ENCODE assay signal across 18 cellular contexts in the genomic region with DNA sequence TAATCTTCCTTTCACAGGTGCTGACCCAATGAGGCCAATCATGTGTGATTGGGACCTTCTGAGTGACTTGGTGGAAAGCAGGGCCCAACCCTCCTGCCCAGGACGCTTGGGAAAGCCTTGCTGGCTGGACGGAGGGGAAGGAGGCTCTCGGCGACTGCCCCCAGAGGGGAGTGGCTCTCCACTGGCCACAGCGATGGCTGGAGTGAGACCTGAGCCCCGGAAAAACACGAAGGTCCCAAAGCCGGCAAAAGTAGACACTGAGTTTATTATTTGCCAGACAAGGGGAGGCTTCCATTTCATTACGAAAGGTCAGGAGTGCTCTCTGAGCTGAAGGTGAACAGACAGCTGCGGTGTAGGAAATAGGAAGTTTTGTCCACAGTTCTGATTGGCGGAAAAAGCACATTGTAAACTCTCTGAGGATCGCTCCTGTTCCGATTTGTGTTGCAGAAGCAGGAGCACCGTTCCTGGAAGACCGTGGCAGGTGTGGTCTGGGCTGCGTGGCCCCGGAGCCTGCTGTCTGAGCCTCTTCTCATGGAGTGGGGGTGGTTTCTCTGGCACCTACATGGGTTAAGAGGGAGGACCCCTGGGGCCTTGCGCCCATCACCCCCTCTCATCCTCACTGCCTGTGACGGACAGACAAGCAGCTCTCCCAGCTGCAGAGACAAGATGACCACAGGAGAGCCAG.
"Had no signal": no experiment of that assay in that cellular context is flagged by ENCODE, and none has a peak within 500 bp of the region (broad histone marks: within the 10 kb centered on the region; RNA-seq: fewer than 3 reads in every experiment).

No MANE protein-coding gene starts in this region.

- ATAC-seq: naive thymus-derived CD8-positive, alpha-beta T cell; stimulated activated memory B cell treated with anti-CD40 and anti-IgM and Interleukin-4, amounts not matched to agents 10 μg/mL and 1 μg/mL and 100 μg/mL, for 72 hours had no signal

- H3K36me3 ChIP-seq: gastroesophageal sphincter, heart right ventricle, left ventricle myocardium inferior, right atrium auricular region, tibial nerve had no signal

- H3K4me3 ChIP-seq: dorsolateral prefrontal cortex, gastroesophageal sphincter, heart right ventricle, left ventricle myocardium inferior, right atrium auricular region, tibial nerve had no signal

- H3K36me3 Mint-ChIP-seq: memory B cell; naive thymus-derived CD8-positive, alpha-beta T cell; stimulated activated memory B cell treated with anti-CD40 and anti-IgM and Interleukin-4, amounts not matched to agents 10 μg/mL and 1 μg/mL and 100 μg/mL, for 72 hours had no signal

- H3K27ac Mint-ChIP-seq: activated T-helper 1 cell treated with anti-CD3 and anti-CD28 coated beads, Interleukin-12 subunit alpha, Interleukin-12 subunit beta, Interleukin-2, Interleukin-4 antibody, amounts not matched to agents 30 ng/mL and 10 ng/mL and 1 ng/mL, durations not matched to agents 14 hours and 24 hours and 36 hours; memory B cell; naive thymus-derived CD8-positive, alpha-beta T cell; stimulated activated memory B cell treated with anti-CD40 and anti-IgM and Interleukin-4, amounts not matched to agents 10 μg/mL and 1 μg/mL and 100 μg/mL, for 72 hours had no signal

- H3K27me3 ChIP-seq: right atrium auricular region had no signal

- H3K4me1 ChIP-seq: gastroesophageal sphincter, tibial nerve had no signal

- H3K27ac ChIP-seq: gastroesophageal sphincter, heart right ventricle, left ventricle myocardium inferior had no signal

- FAIRE-seq: astrocyte had no signal

- H3K9me3 Mint-ChIP-seq: memory B cell; stimulated activated memory B cell treated with anti-CD40 and anti-IgM and Interleukin-4, amounts not matched to agents 10 μg/mL and 1 μg/mL and 100 μg/mL, for 72 hours had no signal

- H3K4me1 Mint-ChIP-seq: memory B cell had no signal

- DNase-seq: activated CD4-positive, CD25-positive, alpha-beta regulatory T cell treated with anti-CD3 and anti-CD28 coated beads, Interleukin-2, amount 50 U/mL, for 72 hours; activated naive CD4-positive, alpha-beta T cell treated with Interleukin-2 at 50 U/mL for 16 hours; dorsolateral prefrontal cortex; erythroblast; heart right ventricle; islet precursor cell; left ventricle myocardium inferior; nucleus accumbens; stimulated activated CD4-positive, alpha-beta T cell treated with anti-CD3 and anti-CD28 coated beads, Interleukin-2, amount 100 ng/mL, for 48 hours had no signal

- H3K4me3 Mint-ChIP-seq: activated T-helper 1 cell treated with anti-CD3 and anti-CD28 coated beads, Interleukin-12 subunit alpha, Interleukin-12 subunit beta, Interleukin-2, Interleukin-4 antibody, amounts not matched to agents 30 ng/mL and 10 ng/mL and 1 ng/mL, durations not matched to agents 14 hours and 24 hours and 36 hours; memory B cell; naive thymus-derived CD8-positive, alpha-beta T cell; stimulated activated memory B cell treated with anti-CD40 and anti-IgM and Interleukin-4, amounts not matched to agents 10 μg/mL and 1 μg/mL and 100 μg/mL, for 72 hours had no signal

- H3K27me3 Mint-ChIP-seq: progenitor cell of endocrine pancreas had no signal
